29 cellular contexts compared by ENCODE assay signal in genomic region chr14:102424520-102424919, GRCh38.
"Had no signal": no experiment of that assay in that cellular context is flagged by ENCODE, and none has a peak within 500 bp of the region (broad histone marks: within the 10 kb centered on the region; RNA-seq: fewer than 3 reads in every experiment).

No MANE protein-coding gene starts in this region.

- H3K9me3 ChIP-seq: colonic mucosa, esophagus squamous epithelium, heart right ventricle, left lung, neutrophil, right lobe of liver, suprapubic skin, thyroid gland had no signal

- H3K27me3 ChIP-seq: colonic mucosa, esophagus squamous epithelium, heart right ventricle, left lung, neutrophil, right lobe of liver, suprapubic skin, thyroid gland had no signal

- H3K27ac Mint-ChIP-seq: dendritic cell treated with granulocyte-macrophage colony-stimulating factor and Interleukin-4, amounts not matched to agents 40 ng/mL and 50 ng/mL, for 4 days; nephron progenitor cell; progenitor cell of endocrine pancreas; stimulated activated naive CD8-positive, alpha-beta T cell treated with anti-CD3 and anti-CD28 coated beads, Interleukin-15, amount 100 ng/mL, for 72 hours; type B pancreatic cell had no signal

- H3K4me1 Mint-ChIP-seq: naive thymus-derived CD8-positive, alpha-beta T cell; stimulated activated naive CD8-positive, alpha-beta T cell treated with anti-CD3 and anti-CD28 coated beads, Interleukin-15, amount 100 ng/mL, for 72 hours had no signal

- H3K9ac ChIP-seq: parathyroid adenoma had no signal

- H3K4me2 ChIP-seq: smooth muscle cell had no signal

- H3K27ac ChIP-seq: colonic mucosa, esophagus squamous epithelium, heart right ventricle, left lung, neutrophil, parathyroid adenoma, right lobe of liver, suprapubic skin, thyroid gland had no signal

- H3K4me3 ChIP-seq: colonic mucosa, esophagus squamous epithelium, heart right ventricle, left lung, right lobe of liver, smooth muscle cell, suprapubic skin, thyroid gland had no signal

- H3K9me3 Mint-ChIP-seq: dendritic cell treated with granulocyte-macrophage colony-stimulating factor and Interleukin-4, amounts not matched to agents 40 ng/mL and 50 ng/mL, for 4 days; naive thymus-derived CD8-positive, alpha-beta T cell; nephron progenitor cell; stimulated activated naive CD8-positive, alpha-beta T cell treated with anti-CD3 and anti-CD28 coated beads, Interleukin-15, amount 100 ng/mL, for 72 hours; type B pancreatic cell had no signal

- H3K36me3 ChIP-seq: colonic mucosa, right lobe of liver, thyroid gland had no signal

- DNase-seq: colonic mucosa; effector memory CD4-positive, alpha-beta T cell; esophagus squamous epithelium; foreskin melanocyte; glutamatergic neuron; heart right ventricle; hippocampal formation; left cardiac atrium; left lung; mesendoderm; naive thymus-derived CD8-positive, alpha-beta T cell; nephron progenitor cell; right lobe of liver; stimulated activated CD4-positive, alpha-beta T cell treated with anti-CD3 and anti-CD28 coated beads, Interleukin-12 subunit alpha, Interleukin-12 subunit beta, amount 100 ng/mL, for 4 hours; stimulated activated CD4-positive, alpha-beta T cell treated with anti-CD3 and anti-CD28 coated beads, Interleukin-1b, Interleukin-23, amount 100 ng/mL, for 48 hours; stimulated activated CD4-positive, alpha-beta T cell treated with anti-CD3 and anti-CD28 coated beads, Interleukin-4, amount 100 ng/mL, for 1 hour; stimulated activated CD8-positive, alpha-beta memory T cell treated with anti-CD3 and anti-CD28 coated beads, Interleukin-4, amount 100 ng/mL, for 48 hours; stimulated activated naive CD4-positive, alpha-beta T cell; stimulated activated naive CD8-positive, alpha-beta T cell treated with anti-CD3 and anti-CD28 coated beads, Interleukin-15, amount 100 ng/mL, for 72 hours; thyroid gland had no signal

- H3K27me3 Mint-ChIP-seq: dendritic cell treated with granulocyte-macrophage colony-stimulating factor and Interleukin-4, amounts not matched to agents 40 ng/mL and 50 ng/mL, for 4 days; naive thymus-derived CD8-positive, alpha-beta T cell; progenitor cell of endocrine pancreas; stimulated activated naive CD8-positive, alpha-beta T cell treated with anti-CD3 and anti-CD28 coated beads, Interleukin-15, amount 100 ng/mL, for 72 hours; type B pancreatic cell had no signal

- H3K79me2 ChIP-seq: parathyroid adenoma had no signal

- H2AFZ ChIP-seq: parathyroid adenoma had no signal

- H3K4me3 Mint-ChIP-seq: dendritic cell treated with granulocyte-macrophage colony-stimulating factor and Interleukin-4, amounts not matched to agents 40 ng/mL and 50 ng/mL, for 4 days; naive thymus-derived CD8-positive, alpha-beta T cell; nephron progenitor cell; stimulated activated naive CD8-positive, alpha-beta T cell treated with anti-CD3 and anti-CD28 coated beads, Interleukin-15, amount 100 ng/mL, for 72 hours; type B pancreatic cell had no signal

- H3K4me1 ChIP-seq: colonic mucosa, esophagus squamous epithelium, heart right ventricle, left lung, parathyroid adenoma, right lobe of liver, suprapubic skin, thyroid gland had no signal

- FAIRE-seq: endothelial cell of umbilical vein, islet of Langerhans had no signal
